In the genomic region with DNA sequence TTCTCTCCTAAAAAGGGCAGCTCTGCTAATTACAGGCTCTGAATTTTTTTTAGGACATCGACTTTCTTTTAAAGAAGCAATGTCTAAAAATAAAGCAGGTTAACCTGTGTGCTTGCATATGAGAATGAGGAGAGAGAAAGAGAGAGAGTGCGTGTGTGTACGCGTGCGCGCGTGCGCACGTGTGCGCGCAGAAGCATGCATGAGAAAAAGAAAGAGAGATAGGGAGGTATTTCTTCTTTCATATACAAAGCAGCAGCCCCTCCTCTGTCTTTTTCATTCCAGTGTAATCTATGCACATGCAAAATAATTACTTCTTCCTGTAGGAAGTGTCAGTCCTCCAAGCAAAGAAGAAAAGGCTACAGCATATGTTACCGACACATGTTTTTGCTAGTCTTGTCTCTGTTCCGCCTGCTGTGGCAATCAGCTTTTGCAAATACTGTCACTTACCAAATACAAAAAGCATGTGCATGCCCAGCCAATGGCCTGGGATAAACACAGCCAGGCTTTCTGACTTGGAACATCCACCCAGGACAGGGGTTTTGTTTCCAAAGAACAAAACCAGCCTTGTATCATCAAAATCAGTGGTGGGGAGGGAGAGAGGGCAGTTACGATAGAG, we compare ENCODE assay signal across 1 cellular context.
TF ChIP-seq lines count a peak whose summit lies in the region.

No MANE protein-coding gene starts in this region.

TF ChIP-seq in GM23338, 12 proteins besides CTCF, POLR2A, EP300 and RAD21 (continued from another document):
- TF ChIP-seq, protein P1, sequence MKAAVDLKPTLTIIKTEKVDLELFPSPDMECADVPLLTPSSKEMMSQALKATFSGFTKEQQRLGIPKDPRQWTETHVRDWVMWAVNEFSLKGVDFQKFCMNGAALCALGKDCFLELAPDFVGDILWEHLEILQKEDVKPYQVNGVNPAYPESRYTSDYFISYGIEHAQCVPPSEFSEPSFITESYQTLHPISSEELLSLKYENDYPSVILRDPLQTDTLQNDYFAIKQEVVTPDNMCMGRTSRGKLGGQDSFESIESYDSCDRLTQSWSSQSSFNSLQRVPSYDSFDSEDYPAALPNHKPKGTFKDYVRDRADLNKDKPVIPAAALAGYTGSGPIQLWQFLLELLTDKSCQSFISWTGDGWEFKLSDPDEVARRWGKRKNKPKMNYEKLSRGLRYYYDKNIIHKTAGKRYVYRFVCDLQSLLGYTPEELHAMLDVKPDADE (IDR thresholded peaks at IDR 0.05), result no peak
- TF ChIP-seq ZNF114 (CRISPR knock-in tag; IDR thresholded peaks at IDR 0.05) (no peak), EZH2 (IDR thresholded peaks at IDR 0.05; ENCODE audit: low read depth, unreplicated experiment) (no peak), JUNB (IDR thresholded peaks at IDR 0.05; ENCODE audit: unreplicated experiment) (no peak), CREB1 (CRISPR knock-in tag; IDR thresholded peaks at IDR 0.05; ENCODE audit: low read depth) (no peak), EZH2phosphoT487 (IDR thresholded peaks at IDR 0.05; ENCODE audit: unreplicated experiment) (no peak)
- TF ChIP-seq, protein P2, sequence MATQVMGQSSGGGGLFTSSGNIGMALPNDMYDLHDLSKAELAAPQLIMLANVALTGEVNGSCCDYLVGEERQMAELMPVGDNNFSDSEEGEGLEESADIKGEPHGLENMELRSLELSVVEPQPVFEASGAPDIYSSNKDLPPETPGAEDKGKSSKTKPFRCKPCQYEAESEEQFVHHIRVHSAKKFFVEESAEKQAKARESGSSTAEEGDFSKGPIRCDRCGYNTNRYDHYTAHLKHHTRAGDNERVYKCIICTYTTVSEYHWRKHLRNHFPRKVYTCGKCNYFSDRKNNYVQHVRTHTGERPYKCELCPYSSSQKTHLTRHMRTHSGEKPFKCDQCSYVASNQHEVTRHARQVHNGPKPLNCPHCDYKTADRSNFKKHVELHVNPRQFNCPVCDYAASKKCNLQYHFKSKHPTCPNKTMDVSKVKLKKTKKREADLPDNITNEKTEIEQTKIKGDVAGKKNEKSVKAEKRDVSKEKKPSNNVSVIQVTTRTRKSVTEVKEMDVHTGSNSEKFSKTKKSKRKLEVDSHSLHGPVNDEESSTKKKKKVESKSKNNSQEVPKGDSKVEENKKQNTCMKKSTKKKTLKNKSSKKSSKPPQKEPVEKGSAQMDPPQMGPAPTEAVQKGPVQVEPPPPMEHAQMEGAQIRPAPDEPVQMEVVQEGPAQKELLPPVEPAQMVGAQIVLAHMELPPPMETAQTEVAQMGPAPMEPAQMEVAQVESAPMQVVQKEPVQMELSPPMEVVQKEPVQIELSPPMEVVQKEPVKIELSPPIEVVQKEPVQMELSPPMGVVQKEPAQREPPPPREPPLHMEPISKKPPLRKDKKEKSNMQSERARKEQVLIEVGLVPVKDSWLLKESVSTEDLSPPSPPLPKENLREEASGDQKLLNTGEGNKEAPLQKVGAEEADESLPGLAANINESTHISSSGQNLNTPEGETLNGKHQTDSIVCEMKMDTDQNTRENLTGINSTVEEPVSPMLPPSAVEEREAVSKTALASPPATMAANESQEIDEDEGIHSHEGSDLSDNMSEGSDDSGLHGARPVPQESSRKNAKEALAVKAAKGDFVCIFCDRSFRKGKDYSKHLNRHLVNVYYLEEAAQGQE (IDR thresholded peaks at IDR 0.05; ENCODE audit: unreplicated experiment), result no peak
